ENCODE assay signal across 22 cellular contexts in the genomic region with DNA sequence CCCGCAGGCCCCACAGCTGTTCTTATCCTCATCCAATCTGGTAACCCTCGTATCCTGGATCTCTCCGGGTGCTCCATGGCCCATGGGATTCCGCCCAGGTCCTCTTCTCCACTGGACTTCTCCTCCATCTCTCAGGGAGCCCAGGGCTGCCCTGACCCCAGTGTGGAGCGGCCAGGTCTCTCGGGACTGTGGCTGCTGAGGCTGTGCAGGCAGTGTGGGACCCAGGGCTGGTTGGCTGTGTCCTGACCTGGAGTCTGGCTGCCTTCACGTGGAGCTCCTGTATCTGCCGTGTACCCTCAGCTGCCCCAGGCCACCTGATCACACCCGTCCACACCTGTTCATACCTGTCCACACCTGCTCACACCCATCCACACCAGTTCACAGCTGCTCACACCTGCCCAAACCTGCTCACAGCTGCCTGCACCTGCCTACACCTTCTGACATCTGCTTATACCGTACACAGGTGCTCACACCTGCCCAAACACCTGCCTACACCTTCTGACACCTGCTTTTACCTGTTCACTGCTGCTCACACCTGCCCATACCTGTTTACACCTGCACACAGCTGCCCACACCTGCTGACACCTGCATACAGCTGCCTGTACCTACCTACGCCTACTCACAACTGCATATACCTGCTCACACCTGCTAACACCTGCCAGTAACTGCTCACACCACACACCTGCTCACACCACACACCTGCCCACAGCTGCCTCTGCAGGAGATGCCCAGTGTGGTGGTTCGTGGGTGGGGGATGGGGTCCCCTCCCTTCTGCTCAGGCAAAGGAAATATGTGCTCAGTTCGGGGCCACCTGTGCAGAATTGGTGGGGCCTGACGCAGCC.
A peak's percentile ranks its signal among the peaks of the same experiment; 100 is the strongest.
DNase-seq lines count a peak whose midpoint lies in the region; ATAC-seq, FAIRE-seq and TF ChIP-seq lines count a peak whose summit lies in the region.
"Had no signal": no experiment of that assay in that cellular context is flagged by ENCODE, and none has a peak within 500 bp of the region (broad histone marks: within the 10 kb centered on the region; RNA-seq: fewer than 3 reads in every experiment).

No MANE protein-coding gene starts in this region.

- no peak overlapping the region for H3K4me3 Mint-ChIP-seq in activated naive CD8-positive, alpha-beta T cell treated with anti-CD3 and anti-CD28 coated beads, Interleukin-2, amount 50 U/mL, for 24 hours
- H3K4me3 Mint-ChIP-seq in activated naive CD8-positive, alpha-beta T cell treated with anti-CD3 and anti-CD28 coated beads for 36 hours = no peak overlapping the region
- no peak overlapping the region for H3K4me3 Mint-ChIP-seq in progenitor cell of endocrine pancreas (ENCODE audit: low read depth)
- H3K4me3 Mint-ChIP-seq in activated T-helper 2 cell treated with anti-CD3 and anti-CD28 coated beads, Interferon-gamma antibody, Interleukin-2, Interleukin-4, amounts not matched to agents 10 μg/mL and 5 μg/mL and 100 μg/mL, durations not matched to agents 14 hours and 24 hours and 36 hours (ENCODE audit: low read depth) = no peak overlapping the region
- H3K4me3 Mint-ChIP-seq: activated CD8-positive, alpha-beta T cell treated with anti-CD3 and anti-CD28 coated beads for 36 hours; CD8-positive, alpha-beta T cell had no signal

- no peak for FAIRE-seq in kidney (lab: Jason Lieb, UNC)
- FAIRE-seq: endothelial cell of umbilical vein, GM12878, TTC549 had no signal

- H3K27me3 Mint-ChIP-seq in activated naive CD8-positive, alpha-beta T cell treated with anti-CD3 and anti-CD28 coated beads, Interleukin-2, amount 50 U/mL, for 24 hours = no peaks in the 10 kb centered on the region
- H3K27me3 Mint-ChIP-seq in activated naive CD8-positive, alpha-beta T cell treated with anti-CD3 and anti-CD28 coated beads for 36 hours = no peaks in the 10 kb centered on the region
- peaks cover 37% of the 10 kb centered on the region for H3K27me3 Mint-ChIP-seq in progenitor cell of endocrine pancreas
- H3K27me3 Mint-ChIP-seq in activated T-helper 2 cell treated with anti-CD3 and anti-CD28 coated beads, Interferon-gamma antibody, Interleukin-2, Interleukin-4, amounts not matched to agents 10 μg/mL and 5 μg/mL and 100 μg/mL, durations not matched to agents 14 hours and 24 hours and 36 hours (ENCODE audit: low read depth) = no peaks in the 10 kb centered on the region
- H3K27me3 Mint-ChIP-seq: activated CD8-positive, alpha-beta T cell treated with anti-CD3 and anti-CD28 coated beads for 36 hours had no signal

- ATAC-seq in activated naive CD8-positive, alpha-beta T cell treated with anti-CD3 and anti-CD28 coated beads, Interleukin-2, amount 50 U/mL, for 24 hours = peak; percentile 36
- ATAC-seq in HG02759 (IDR thresholded peaks at IDR 0.05; ENCODE audit: unreplicated experiment) (no peak), HG03571 (IDR thresholded peaks at IDR 0.05; ENCODE audit: unreplicated experiment) (no peak)
- ATAC-seq: activated CD8-positive, alpha-beta T cell treated with anti-CD3 and anti-CD28 coated beads for 36 hours; CD8-positive, alpha-beta T cell; gastroesophageal sphincter; GM12878 had no signal

- no peak overlapping the region for H3K9ac ChIP-seq in kidney (ENCODE audit: low read length in 2 of 2)

- H3K36me3 ChIP-seq in kidney (ENCODE audit: control insufficient read depth in 1 of 2, insufficient read depth in 2 of 2, low read length in 2 of 2) = no peaks in the 10 kb centered on the region
- H3K36me3 ChIP-seq: gastroesophageal sphincter, HAP-1, left ventricle myocardium inferior had no signal

- intact Hi-C loops in kidney (cut with DNase I) = no loop called here
- intact Hi-C loops in activated T-helper 2 cell treated with anti-CD3 and anti-CD28 coated beads, Interferon-gamma antibody, Interleukin-2, Interleukin-4, amounts not matched to agents 10 μg/mL and 5 μg/mL and 100 μg/mL, durations not matched to agents 14 hours and 24 hours and 36 hours (cut with micrococcal nuclease) = no loop called here

- H3K4me1 Mint-ChIP-seq in activated naive CD8-positive, alpha-beta T cell treated with anti-CD3 and anti-CD28 coated beads, Interleukin-2, amount 50 U/mL, for 24 hours = no peaks in the 10 kb centered on the region
- no peaks in the 10 kb centered on the region for H3K4me1 Mint-ChIP-seq in activated naive CD8-positive, alpha-beta T cell treated with anti-CD3 and anti-CD28 coated beads for 36 hours
- no peaks in the 10 kb centered on the region for H3K4me1 Mint-ChIP-seq in progenitor cell of endocrine pancreas (ENCODE audit: low read depth)
- no peaks in the 10 kb centered on the region for H3K4me1 Mint-ChIP-seq in activated T-helper 2 cell treated with anti-CD3 and anti-CD28 coated beads, Interferon-gamma antibody, Interleukin-2, Interleukin-4, amounts not matched to agents 10 μg/mL and 5 μg/mL and 100 μg/mL, durations not matched to agents 14 hours and 24 hours and 36 hours (ENCODE audit: low read depth)

- H3K27ac Mint-ChIP-seq in activated naive CD8-positive, alpha-beta T cell treated with anti-CD3 and anti-CD28 coated beads, Interleukin-2, amount 50 U/mL, for 24 hours = no peak overlapping the region
- no peak overlapping the region for H3K27ac Mint-ChIP-seq in activated naive CD8-positive, alpha-beta T cell treated with anti-CD3 and anti-CD28 coated beads for 36 hours
- peak overlapping the region; percentile 50 for H3K27ac Mint-ChIP-seq in progenitor cell of endocrine pancreas
- no peak overlapping the region for H3K27ac Mint-ChIP-seq in activated T-helper 2 cell treated with anti-CD3 and anti-CD28 coated beads, Interferon-gamma antibody, Interleukin-2, Interleukin-4, amounts not matched to agents 10 μg/mL and 5 μg/mL and 100 μg/mL, durations not matched to agents 14 hours and 24 hours and 36 hours
- H3K27ac Mint-ChIP-seq: activated CD8-positive, alpha-beta T cell treated with anti-CD3 and anti-CD28 coated beads for 36 hours; CD8-positive, alpha-beta T cell had no signal

- H3K4me1 ChIP-seq in kidney (ENCODE audit: control insufficient read depth in 1 of 2, insufficient read depth in 1 of 2, low read depth in 1 of 2, low read length in 2 of 2) = peaks cover 0 to 2% of the 10 kb centered on the region in 2 donors
- H3K4me1 ChIP-seq: gastroesophageal sphincter, HAP-1, left ventricle myocardium inferior had no signal

- no peak for DNase-seq in activated naive CD8-positive, alpha-beta T cell treated with anti-CD3 and anti-CD28 coated beads, Interleukin-2, amount 50 U/mL, for 24 hours
- no peak for DNase-seq in activated naive CD8-positive, alpha-beta T cell treated with anti-CD3 and anti-CD28 coated beads for 36 hours
- DNase-seq in kidney = peak; percentile 57
- no peak for DNase-seq in progenitor cell of endocrine pancreas (ENCODE audit: low spot score, unreplicated experiment)
- no peak for DNase-seq in activated T-helper 2 cell treated with anti-CD3 and anti-CD28 coated beads, Interferon-gamma antibody, Interleukin-2, Interleukin-4, amounts not matched to agents 10 μg/mL and 5 μg/mL and 100 μg/mL, durations not matched to agents 14 hours and 24 hours and 36 hours (ENCODE audit: low spot score)
- DNase-seq in iPS-NIHi11 (ENCODE audit: low spot score) = no peak
- DNase-seq: activated CD8-positive, alpha-beta T cell treated with anti-CD3 and anti-CD28 coated beads for 36 hours; CD8-positive, alpha-beta T cell; hypothalamus; left ventricle myocardium inferior; MV-4-11; NCI-H1436 treated with DMSO at 0.1 percent for 48 hours; NCI-H345; retina had no signal

- H3K9me3 Mint-ChIP-seq in activated naive CD8-positive, alpha-beta T cell treated with anti-CD3 and anti-CD28 coated beads, Interleukin-2, amount 50 U/mL, for 24 hours = no peaks in the 10 kb centered on the region
- no peaks in the 10 kb centered on the region for H3K9me3 Mint-ChIP-seq in activated naive CD8-positive, alpha-beta T cell treated with anti-CD3 and anti-CD28 coated beads for 36 hours
- no peaks in the 10 kb centered on the region for H3K9me3 Mint-ChIP-seq in progenitor cell of endocrine pancreas (ENCODE audit: low read depth)
- no peaks in the 10 kb centered on the region for H3K9me3 Mint-ChIP-seq in activated T-helper 2 cell treated with anti-CD3 and anti-CD28 coated beads, Interferon-gamma antibody, Interleukin-2, Interleukin-4, amounts not matched to agents 10 μg/mL and 5 μg/mL and 100 μg/mL, durations not matched to agents 14 hours and 24 hours and 36 hours
- H3K9me3 Mint-ChIP-seq: activated CD8-positive, alpha-beta T cell treated with anti-CD3 and anti-CD28 coated beads for 36 hours; CD8-positive, alpha-beta T cell had no signal

- TF ChIP-seq CTCF in kidney (IDR thresholded peaks at IDR 0.05; ENCODE audit: borderline replicate concordance, extremely low read depth, insufficient read depth) (no peak), progenitor cell of endocrine pancreas (IDR thresholded peaks at IDR 0.05; ENCODE audit: unreplicated experiment) (no peak)

- no peak overlapping the region for H3K4me3 ChIP-seq in kidney (ENCODE audit: low read length in 2 of 2)
- H3K4me3 ChIP-seq: gastroesophageal sphincter, GM12878, HAP-1, left ventricle myocardium inferior had no signal

- H3K27ac ChIP-seq in kidney (ENCODE audit: low read depth in 2 of 2, low read length in 2 of 2) = no peak overlapping the region
- H3K27ac ChIP-seq: gastroesophageal sphincter, left ventricle myocardium inferior had no signal

- H3K9me3 ChIP-seq in kidney (ENCODE audit: control insufficient read depth in 1 of 2, low read length in 2 of 2) = no peaks in the 10 kb centered on the region
- H3K9me3 ChIP-seq: gastroesophageal sphincter, HAP-1, left ventricle myocardium inferior had no signal

- no peaks in the 10 kb centered on the region for H3K36me3 Mint-ChIP-seq in activated naive CD8-positive, alpha-beta T cell treated with anti-CD3 and anti-CD28 coated beads, Interleukin-2, amount 50 U/mL, for 24 hours (ENCODE audit: low read depth)
- no peaks in the 10 kb centered on the region for H3K36me3 Mint-ChIP-seq in activated naive CD8-positive, alpha-beta T cell treated with anti-CD3 and anti-CD28 coated beads for 36 hours
- H3K36me3 Mint-ChIP-seq in progenitor cell of endocrine pancreas (ENCODE audit: insufficient read depth) = no peaks in the 10 kb centered on the region
- H3K36me3 Mint-ChIP-seq in activated T-helper 2 cell treated with anti-CD3 and anti-CD28 coated beads, Interferon-gamma antibody, Interleukin-2, Interleukin-4, amounts not matched to agents 10 μg/mL and 5 μg/mL and 100 μg/mL, durations not matched to agents 14 hours and 24 hours and 36 hours (ENCODE audit: low read depth) = no peaks in the 10 kb centered on the region
- H3K36me3 Mint-ChIP-seq: brain; CD8-positive, alpha-beta T cell had no signal
